22 cellular contexts compared by ENCODE assay signal in the genomic region with DNA sequence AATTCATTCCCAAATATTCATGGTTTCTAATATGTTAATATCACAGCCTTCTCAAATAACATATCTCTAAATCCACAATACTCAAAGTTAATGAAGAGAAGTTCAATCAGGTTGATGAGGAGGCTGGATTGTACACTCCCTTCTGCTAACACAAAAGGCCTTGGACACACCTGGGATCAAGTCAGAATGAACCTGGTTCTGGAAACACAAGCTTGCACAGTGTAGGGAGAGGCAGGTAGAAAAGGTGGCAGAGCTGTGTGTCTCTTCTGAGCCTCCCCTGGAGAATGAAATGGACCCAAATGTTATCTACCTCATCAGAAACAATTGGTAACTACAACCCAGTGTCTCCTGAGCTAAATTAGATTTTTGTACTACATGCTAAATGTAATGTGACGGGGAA. TPM values are rescaled to one million over a fixed set of nuclear protein-coding genes. Genes with fewer than 3 reads are reported as not detected.
A peak's percentile ranks its signal among the peaks of the same experiment; 100 is the strongest.
DNase-seq lines count a peak whose midpoint lies in the region; ATAC-seq and TF ChIP-seq lines count a peak whose summit lies in the region.
"Had no signal": no experiment of that assay in that cellular context is flagged by ENCODE, and none has a peak within 500 bp of the region (broad histone marks: within the 10 kb centered on the region; RNA-seq: fewer than 3 reads in every experiment).

No MANE protein-coding gene starts in this region.

- H3K4me3 Mint-ChIP-seq in GM23338, result no peak overlapping the region
- H3K4me3 Mint-ChIP-seq: CD4-positive, alpha-beta memory T cell; H9 had no signal

- no peaks in the 10 kb centered on the region for H3F3A ChIP-seq in GM23338 (replicated peaks; ENCODE audit: low read depth)
- peaks cover 3% of the 10 kb centered on the region for H3F3A ChIP-seq in smooth muscle cell (ENCODE audit: low read depth)

- ATAC-seq in GM23338, result no peak
- ATAC-seq: HCT116 had no signal

- H3K79me2 ChIP-seq in GM23338 (replicated peaks; ENCODE audit: insufficient read depth), result no peaks in the 10 kb centered on the region
- no peaks in the 10 kb centered on the region for H3K79me2 ChIP-seq in OCI-LY3 (ENCODE audit: low read length)
- H3K79me2 ChIP-seq in hepatocyte, result no peaks in the 10 kb centered on the region
- no peaks in the 10 kb centered on the region for H3K79me2 ChIP-seq in smooth muscle cell (ENCODE audit: low read depth)

- H3K27ac Mint-ChIP-seq in GM23338, result no peak overlapping the region
- H3K27ac Mint-ChIP-seq: H9 had no signal

- H3K4me1 ChIP-seq in GM23338 (ENCODE audit: insufficient read depth) (no peaks in the 10 kb centered on the region), OCI-LY3 (ENCODE audit: low read length) (peaks cover 24% of the 10 kb centered on the region), hepatocyte (ENCODE audit: insufficient read depth) (peaks cover 4% of the 10 kb centered on the region), smooth muscle cell (ENCODE audit: low read depth) (no peaks in the 10 kb centered on the region)

- H3K9me2 ChIP-seq in GM23338 (ENCODE audit: insufficient read depth) (no peaks in the 10 kb centered on the region), hepatocyte (replicated peaks; ENCODE audit: insufficient read depth) (no peaks in the 10 kb centered on the region)

- TF ChIP-seq CTCF in GM23338 (conservative IDR thresholded peaks at IDR 0.05; ENCODE audit: low read depth in 2 of 2) (no peak), OCI-LY3 (IDR thresholded peaks at IDR 0.05; ENCODE audit: low read depth, low read length) (no peak), hepatocyte (IDR thresholded peaks at IDR 0.05; ENCODE audit: poor library complexity) (no peak), smooth muscle cell (IDR thresholded peaks at IDR 0.05; ENCODE audit: borderline replicate concordance, insufficient read depth, poor library complexity, severe bottlenecking) (no peak), dorsolateral prefrontal cortex (IDR thresholded peaks at IDR 0.05 in 54 of 56, conservative IDR thresholded peaks at IDR 0.05 in 2 of 56; ENCODE audit: low read depth in 1 of 56, partially characterized antibody in 56 of 56) (no peak)

- DNase-seq in GM23338 (ENCODE audit: low spot score), result no peak
- no peak for DNase-seq in hepatocyte (ENCODE audit: low spot score)
- DNase-seq in smooth muscle cell (lab: John Stamatoyannopoulos, UW; ENCODE audit: unreplicated experiment), result no peak
- no peak for DNase-seq in NCI-H1105 treated with DMSO at 0.1 percent for 48 hours (lab: John Stamatoyannopoulos, UW)
- no peak for DNase-seq in NAMALWA (ENCODE audit: low spot score)
- no peak for DNase-seq in NCI-H2171 (lab: John Stamatoyannopoulos, UW)
- no peak for DNase-seq in dorsolateral prefrontal cortex
- DNase-seq: 8988T; C1 segment of cervical spinal cord; Calu3; CD4-positive, alpha-beta memory T cell; COR-L47; DMS53; DMS79 treated with DMSO at 0.1 percent for 48 hours; GF-D8; GM23248; H9 had no signal

- H3K9me3 Mint-ChIP-seq in GM23338, result no peaks in the 10 kb centered on the region
- H3K9me3 Mint-ChIP-seq: CD4-positive, alpha-beta memory T cell; H9 had no signal

- H3K27me3 ChIP-seq in GM23338 (ENCODE audit: insufficient read depth) (no peaks in the 10 kb centered on the region), OCI-LY3 (ENCODE audit: low read depth, low read length) (peaks cover 21% of the 10 kb centered on the region), hepatocyte (no peaks in the 10 kb centered on the region), smooth muscle cell (ENCODE audit: low read depth) (no peaks in the 10 kb centered on the region), dorsolateral prefrontal cortex (no peaks in the 10 kb centered on the region)

- H3K27ac ChIP-seq in GM23338 (ENCODE audit: low read depth) (no peak overlapping the region), OCI-LY3 (ENCODE audit: low read length) (no peak overlapping the region), hepatocyte (peak overlapping the region; percentile 14), smooth muscle cell (ENCODE audit: low read depth) (no peak overlapping the region), dorsolateral prefrontal cortex (no peak overlapping the region)
- H3K27ac ChIP-seq: GM23248 had no signal

- no peak overlapping the region for H3K4me3 ChIP-seq in GM23338
- no peak overlapping the region for H3K4me3 ChIP-seq in OCI-LY3 (ENCODE audit: low read length)
- no peak overlapping the region for H3K4me3 ChIP-seq in hepatocyte
- no peak overlapping the region for H3K4me3 ChIP-seq in smooth muscle cell
- no peak overlapping the region for H3K4me3 ChIP-seq in dorsolateral prefrontal cortex
- H3K4me3 ChIP-seq: A549, GM23248 had no signal

- H3K27me3 Mint-ChIP-seq in GM23338 (ENCODE audit: insufficient read depth, low read depth, poor library complexity), result peaks cover 4% of the 10 kb centered on the region

- H3K36me3 Mint-ChIP-seq in GM23338 (ENCODE audit: low read depth), result no peaks in the 10 kb centered on the region
- H3K36me3 Mint-ChIP-seq: CD4-positive, alpha-beta memory T cell had no signal

- peak overlapping the region; percentile 48; the same call in 1 of the 2 replicates for H2AFZ ChIP-seq in GM23338
- H2AFZ ChIP-seq in OCI-LY3 (ENCODE audit: low read depth, low read length), result peak overlapping the region; percentile 81
- no peak overlapping the region for H2AFZ ChIP-seq in hepatocyte
- H2AFZ ChIP-seq in smooth muscle cell (ENCODE audit: low read depth), result peak overlapping the region; percentile 20

- H3K9me3 ChIP-seq in OCI-LY3 (ENCODE audit: insufficient read depth, low read length) (peaks cover 3% of the 10 kb centered on the region; the same call in 1 of the 2 replicates), hepatocyte (ENCODE audit: low read depth) (no peaks in the 10 kb centered on the region), smooth muscle cell (replicated peaks; ENCODE audit: low read depth) (no peaks in the 10 kb centered on the region)
- H3K9me3 ChIP-seq: A549 had no signal

- intact Hi-C loops in dorsolateral prefrontal cortex (cut with DNase I), result loop anchor here (2.0 to 5.0 kb wide), 4 partner anchors 47 to 455 kb away; a partner anchor contains a TSS

- H3K4me1 Mint-ChIP-seq in GM23338, result peaks cover 11% of the 10 kb centered on the region; the same call in 2 of the 3 replicates
- H3K4me1 Mint-ChIP-seq: CD4-positive, alpha-beta memory T cell had no signal

- H4K20me1 ChIP-seq in GM23338 (replicated peaks; ENCODE audit: insufficient read depth) (no peaks in the 10 kb centered on the region), OCI-LY3 (ENCODE audit: insufficient read depth, low read length) (no peaks in the 10 kb centered on the region), hepatocyte (ENCODE audit: insufficient read depth, poor library complexity, severe bottlenecking) (no peaks in the 10 kb centered on the region), smooth muscle cell (ENCODE audit: low read depth) (no peaks in the 10 kb centered on the region)

- WGBS in hepatocyte (ENCODE audit: low lambda C conversion rate, missing lambda C conversion rate), result 96% methylated on average over 1 of the region's 1 CpG
- 91% methylated on average over 1 of the region's 1 CpG for WGBS in smooth muscle cell (ENCODE audit: low lambda C conversion rate)

- H3K4me2 ChIP-seq in GM23338 (no peak overlapping the region), OCI-LY3 (ENCODE audit: low read length) (peak overlapping the region; percentile 49), hepatocyte (no peak overlapping the region), smooth muscle cell (no peak overlapping the region)
- H3K4me2 ChIP-seq: A549 had no signal

- no peaks in the 10 kb centered on the region for H3K36me3 ChIP-seq in GM23338 (ENCODE audit: insufficient read depth)
- H3K36me3 ChIP-seq in OCI-LY3 (replicated peaks; ENCODE audit: low read depth, low read length), result peaks cover 2% of the 10 kb centered on the region
- H3K36me3 ChIP-seq in hepatocyte (replicated peaks; ENCODE audit: insufficient read depth, low read depth), result no peaks in the 10 kb centered on the region
- no peaks in the 10 kb centered on the region for H3K36me3 ChIP-seq in smooth muscle cell (ENCODE audit: low read depth)

- H3K9ac ChIP-seq in OCI-LY3 (ENCODE audit: low read length), result no peak overlapping the region
- no peak overlapping the region for H3K9ac ChIP-seq in smooth muscle cell (ENCODE audit: low read depth)
- H3K9ac ChIP-seq: GM23248 had no signal

TF ChIP-seq in GM23338, 12 proteins besides CTCF, POLR2A, EP300 and RAD21 (continues in another document):
- TF ChIP-seq NANOG (IDR thresholded peaks at IDR 0.05; ENCODE audit: borderline replicate concordance), result no peak
- TF ChIP-seq, protein P1, sequence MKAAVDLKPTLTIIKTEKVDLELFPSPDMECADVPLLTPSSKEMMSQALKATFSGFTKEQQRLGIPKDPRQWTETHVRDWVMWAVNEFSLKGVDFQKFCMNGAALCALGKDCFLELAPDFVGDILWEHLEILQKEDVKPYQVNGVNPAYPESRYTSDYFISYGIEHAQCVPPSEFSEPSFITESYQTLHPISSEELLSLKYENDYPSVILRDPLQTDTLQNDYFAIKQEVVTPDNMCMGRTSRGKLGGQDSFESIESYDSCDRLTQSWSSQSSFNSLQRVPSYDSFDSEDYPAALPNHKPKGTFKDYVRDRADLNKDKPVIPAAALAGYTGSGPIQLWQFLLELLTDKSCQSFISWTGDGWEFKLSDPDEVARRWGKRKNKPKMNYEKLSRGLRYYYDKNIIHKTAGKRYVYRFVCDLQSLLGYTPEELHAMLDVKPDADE (IDR thresholded peaks at IDR 0.05), result no peak
- no peak for TF ChIP-seq ZNF114 (CRISPR knock-in tag; IDR thresholded peaks at IDR 0.05)
- TF ChIP-seq POLR2AphosphoS5 (IDR thresholded peaks at IDR 0.05; ENCODE audit: low read depth), result no peak

RNA-seq across cellular contexts. Expression of a gene that starts 40.7 kb away (rescaled TPM):
- total RNA-seq in GM23338 (2014; rRNA removed; shearing (Covaris generic)), result 2.5 and 3.3 TPM in 2 replicates
- polyA plus RNA-seq in GM23338 (2016; fragmentation: Nextera tagmentation; extraction: Ambion mirVana), result 1.7 and 3.0 TPM in 2 replicates
- 24.0 and 31.2 TPM in 2 replicates for total RNA-seq in hepatocyte
- 38.4 and 65.3 TPM in 2 replicates for polyA plus RNA-seq in hepatocyte
- 0.22 TPM in 1 of 2 replicates, not detected in the other for total RNA-seq in smooth muscle cell
- polyA plus RNA-seq in smooth muscle cell, result 0.70 and 1.6 TPM in 2 replicates
- total RNA-seq in dorsolateral prefrontal cortex, result 1 to 10 TPM in 84 of 120 experiments, under 1 TPM in 27, not detected in 9; 0.58 to 7.0 (median 1.4) TPM
- total RNA-seq: Daoy, GM23248, H4 had no signal
- polyA plus RNA-seq: A549, GM23248 had no signal

RNA-seq across cellular contexts. Expression of a gene that starts 46.5 kb away (rescaled TPM):
- total RNA-seq in GM23338 (2014; rRNA removed; shearing (Covaris generic)), result 16.5 and 17.2 TPM in 2 replicates
- 7.0 and 7.5 TPM in 2 replicates for polyA plus RNA-seq in GM23338 (2016; fragmentation: Nextera tagmentation; extraction: Ambion mirVana)
- total RNA-seq in hepatocyte, result 82.1 and 101 TPM in 2 replicates
- 81.3 and 82.8 TPM in 2 replicates for polyA plus RNA-seq in hepatocyte
- total RNA-seq in smooth muscle cell, result 70.4 and 94.9 TPM in 2 replicates
- polyA plus RNA-seq in smooth muscle cell, result 52.7 and 63.1 TPM in 2 replicates
- 100 to 1,000 TPM in 29 of 120 experiments, 10 to 100 TPM in 91; 51.7 to 157 (median 86.4) TPM for total RNA-seq in dorsolateral prefrontal cortex
